In genomic region chr12:132427999-132428871, GRCh38 we compare ENCODE assay signal across 10 cellular contexts.
DNase-seq lines count a peak whose midpoint lies in the region; ATAC-seq and TF ChIP-seq lines count a peak whose summit lies in the region.
"Had no signal": no experiment of that assay in that cellular context is flagged by ENCODE, and none has a peak within 500 bp of the region (broad histone marks: within the 10 kb centered on the region; RNA-seq: fewer than 3 reads in every experiment).

No MANE protein-coding gene starts in this region.

- H3K4me2 ChIP-seq in neural progenitor cell: peak overlapping the region; percentile 68

- peak overlapping the region; percentile 14 for H3K4me3 ChIP-seq in neural progenitor cell

- H2AFZ ChIP-seq in neural progenitor cell (replicated peaks): no peak overlapping the region

- peaks cover 62% of the 10 kb centered on the region for H3K4me1 Mint-ChIP-seq in neural progenitor cell

- H3K79me2 ChIP-seq in neural progenitor cell (ENCODE audit: low read depth): no peaks in the 10 kb centered on the region

- peaks cover 64% of the 10 kb centered on the region for H3K4me1 ChIP-seq in neural progenitor cell

- peak; percentile 56 for DNase-seq in ELF-1 (ENCODE audit: low read depth, low spot score)
- peak; percentile 35 for DNase-seq in NCI-H1092 (lab: John Stamatoyannopoulos, UW)
- DNase-seq in ecto neural progenitor cell (ENCODE audit: low spot score): peak; percentile 84
- peak; percentile 85 for DNase-seq in neural progenitor cell (ENCODE audit: low spot score)
- no peak for DNase-seq in left ventricle myocardium superior
- DNase-seq: kidney glomerular epithelial cell had no signal

- peak overlapping the region; percentile 63 for H3K4me3 Mint-ChIP-seq in neural progenitor cell

- H3K9ac ChIP-seq in neural progenitor cell: no peak overlapping the region

- no peak for ATAC-seq in HG03469 (IDR thresholded peaks at IDR 0.05; ENCODE audit: unreplicated experiment)
- no peak for ATAC-seq in HG02840 (IDR thresholded peaks at IDR 0.05; ENCODE audit: low FRiP score, unreplicated experiment)
- no peak for ATAC-seq in left ventricle myocardium superior
- ATAC-seq: activated naive CD4-positive, alpha-beta T cell treated with anti-CD3 and anti-CD28 coated beads, Interleukin-2, amount 50 U/mL, for 72 hours; HCT116 had no signal

- intact Hi-C loops in left ventricle myocardium superior (cut with micrococcal nuclease): no loop called here

- peak; percentile 23 for TF ChIP-seq CTCF in neural progenitor cell (IDR thresholded peaks at IDR 0.05)

- H3K27ac ChIP-seq in neural progenitor cell: peak overlapping the region; percentile 81

- peaks cover 2% of the 10 kb centered on the region for H3K36me3 Mint-ChIP-seq in neural progenitor cell

- H3K27ac Mint-ChIP-seq in neural progenitor cell: no peak overlapping the region
- H3K27ac Mint-ChIP-seq: activated naive CD4-positive, alpha-beta T cell treated with anti-CD3 and anti-CD28 coated beads, Interleukin-2, amount 50 U/mL, for 72 hours had no signal

- peaks cover 55% of the 10 kb centered on the region for H3F3A ChIP-seq in neural progenitor cell (ENCODE audit: low read depth)

- peaks cover 48% of the 10 kb centered on the region for H3K27me3 ChIP-seq in neural progenitor cell

- H3K9me3 Mint-ChIP-seq in neural progenitor cell: peaks cover 20% of the 10 kb centered on the region

- no peaks in the 10 kb centered on the region for H3K36me3 ChIP-seq in neural progenitor cell

- H3K9me3 ChIP-seq in neural progenitor cell (ENCODE audit: low read depth): no peaks in the 10 kb centered on the region

- peaks cover 67% of the 10 kb centered on the region for H3K27me3 Mint-ChIP-seq in neural progenitor cell (ENCODE audit: insufficient read depth, low read depth)

- H4K20me1 ChIP-seq in neural progenitor cell (ENCODE audit: low read depth): no peaks in the 10 kb centered on the region
